ENCODE assay signal across 8 cellular contexts in genomic region chr7:150778738-150779301, GRCh38. TPM values are rescaled to one million over a fixed set of nuclear protein-coding genes. Genes with fewer than 3 reads are reported as not detected.
A peak's percentile ranks its signal among the peaks of the same experiment; 100 is the strongest.
DNase-seq lines count a peak whose midpoint lies in the region; ATAC-seq lines count a peak whose summit lies in the region.

No MANE protein-coding gene starts in this region.

- no peaks in the 10 kb centered on the region for H3K36me3 Mint-ChIP-seq in central memory CD8-positive, alpha-beta T cell (ENCODE audit: insufficient read depth)

- intact Hi-C loops in left colon (cut with DNase I, micrococcal nuclease), result no loop called here

- peaks cover 5% of the 10 kb centered on the region for H3K4me1 Mint-ChIP-seq in central memory CD8-positive, alpha-beta T cell

- H3K27me3 Mint-ChIP-seq in central memory CD8-positive, alpha-beta T cell, result peaks cover 16% of the 10 kb centered on the region

- no peak overlapping the region for H3K27ac Mint-ChIP-seq in central memory CD8-positive, alpha-beta T cell (ENCODE audit: low read depth)

- no peak overlapping the region for H3K4me3 Mint-ChIP-seq in central memory CD8-positive, alpha-beta T cell

- no peaks in the 10 kb centered on the region for H3K9me3 Mint-ChIP-seq in central memory CD8-positive, alpha-beta T cell

- peak; percentile 75 for DNase-seq in AG20443 (ENCODE audit: low spot score)
- DNase-seq in H4 (ENCODE audit: low spot score), result peak; percentile 74
- DNase-seq in NCI-H2171 treated with DMSO at 0.1 percent for 48 hours (lab: John Stamatoyannopoulos, UW), result peak; percentile 82
- DNase-seq in activated CD4-positive, CD25-positive, alpha-beta regulatory T cell treated with anti-CD3 and anti-CD28 coated beads, Interleukin-2, amount 50 U/mL, for 16 hours (ENCODE audit: low read depth, low spot score), result peak; percentile 42
- peak; percentile 54 to 62 for DNase-seq in central memory CD8-positive, alpha-beta T cell (ENCODE audit: low spot score in 2 of 2)
- DNase-seq in left colon, result peak; percentile 73 to 94
- peak; percentile 74 to 79 for DNase-seq in stimulated activated CD4-positive, alpha-beta T cell treated with anti-CD3 and anti-CD28 coated beads, Interleukin-2, amount 100 ng/mL, for 48 hours

- peak; percentile 49 for ATAC-seq in central memory CD8-positive, alpha-beta T cell (replicated peaks; ENCODE audit: extremely low read depth, poor library complexity, severe bottlenecking)
- ATAC-seq in left colon (peak; percentile 85), GM21515 (IDR thresholded peaks at IDR 0.05; ENCODE audit: unreplicated experiment) (no peak)

RNA-seq across cellular contexts. Expression of gene TMEM176B, which starts 21.3 kb away (rescaled TPM):
- total RNA-seq in H4 (2014; rRNA removed; shearing (Covaris generic)), result 0.27 and 0.76 TPM in 2 replicates
- 100 to 1,000 TPM; 173 to 355 TPM for total RNA-seq in left colon

RNA-seq across cellular contexts. Expression of gene TMEM176A, which starts 21.7 kb away (rescaled TPM):
- total RNA-seq in H4 (2014; rRNA removed; shearing (Covaris generic)), result not detected in 2 replicates
- 100 to 1,000 TPM; 118 to 275 TPM for total RNA-seq in left colon

RNA-seq across cellular contexts. Expression of gene GIMAP5, which starts 41.6 kb away (rescaled TPM):
- total RNA-seq in H4 (2014; rRNA removed; shearing (Covaris generic)), result 0.12 and 1.2 TPM in 2 replicates
- total RNA-seq in left colon, result 1 to 10 TPM; 4.9 to 6.6 TPM

Comparison
In these comparisons a context has a peak if more than half of its experiments do, and no peak if none do; other contexts are left out.
1. RNA of gene TMEM176B, which starts 21.3 kb away (total RNA-seq): 173 to 355 TPM in left colon; 0.27 to 0.76 TPM in H4; every median in the first group is over 10 times any median in the second.
2. RNA of gene TMEM176A, which starts 21.7 kb away (total RNA-seq): 118 to 275 TPM in left colon; not detected in H4; every median in the first group is over 100 times any median in the second.
3. Peak in every context shown above with its lines, with median percentiles within 50 percentile points of each other: DNase-seq.